In genomic region chr12:82412246-82412645, GRCh38 we compare ENCODE assay signal across 17 cellular contexts.
"Had no signal": no experiment of that assay in that cellular context is flagged by ENCODE, and none has a peak within 500 bp of the region (broad histone marks: within the 10 kb centered on the region; RNA-seq: fewer than 3 reads in every experiment).

No MANE protein-coding gene starts in this region.

- DNase-seq: activated CD4-positive, alpha-beta memory T cell treated with anti-CD3 and anti-CD28 coated beads, Interleukin-2, amount 10 ng/mL, durations not matched to agents 7 days and 5 days; activated CD4-positive, alpha-beta T cell treated with anti-CD3 and anti-CD28 coated beads for 4 hours; activated effector memory CD4-positive, alpha-beta T cell treated with Interleukin-2 at 50 U/mL for 16 hours; activated T-cell treated with anti-CD3 and anti-CD28 coated beads, Interleukin-2, amount 50 U/mL, for 24 hours; amniotic stem cell; central memory CD4-positive, alpha-beta T cell; head of caudate nucleus; left colon; lower lobe of right lung; ovary; stimulated activated CD4-positive, alpha-beta T cell treated with anti-CD3 and anti-CD28 coated beads, Interleukin-2, amount 100 ng/mL, for 48 hours; T-helper 17 cell; uterus had no signal

- H3K27ac Mint-ChIP-seq: activated CD4-positive, alpha-beta memory T cell treated with anti-CD3 and anti-CD28 coated beads, Interleukin-2, amount 10 ng/mL, durations not matched to agents 7 days and 5 days; activated naive CD4-positive, alpha-beta T cell treated with anti-CD3 and anti-CD28 coated beads, Interleukin-2, amount 50 U/mL, for 24 hours; activated T-cell treated with anti-CD3 and anti-CD28 coated beads, Interleukin-2, amount 50 U/mL, for 24 hours; stimulated activated memory B cell treated with anti-CD40 and anti-IgM and Interleukin-4, amounts not matched to agents 10 μg/mL and 1 μg/mL and 100 μg/mL, for 72 hours; T-helper 17 cell; WTC11 had no signal

- ATAC-seq: foreskin keratinocyte; left colon; lower lobe of right lung; stimulated activated memory B cell treated with anti-CD40 and anti-IgM and Interleukin-4, amounts not matched to agents 10 μg/mL and 1 μg/mL and 100 μg/mL, for 72 hours; T-helper 17 cell; WTC11 had no signal

- H3K36me3 Mint-ChIP-seq: WTC11 had no signal

- H3K9me3 Mint-ChIP-seq: activated CD4-positive, alpha-beta memory T cell treated with anti-CD3 and anti-CD28 coated beads, Interleukin-2, amount 10 ng/mL, durations not matched to agents 7 days and 5 days; activated naive CD4-positive, alpha-beta T cell treated with anti-CD3 and anti-CD28 coated beads, Interleukin-2, amount 50 U/mL, for 24 hours; activated T-cell treated with anti-CD3 and anti-CD28 coated beads, Interleukin-2, amount 50 U/mL, for 24 hours; stimulated activated memory B cell treated with anti-CD40 and anti-IgM and Interleukin-4, amounts not matched to agents 10 μg/mL and 1 μg/mL and 100 μg/mL, for 72 hours; WTC11 had no signal
